Comparison of ENCODE assay signal across 1 cellular context in the genomic region with DNA sequence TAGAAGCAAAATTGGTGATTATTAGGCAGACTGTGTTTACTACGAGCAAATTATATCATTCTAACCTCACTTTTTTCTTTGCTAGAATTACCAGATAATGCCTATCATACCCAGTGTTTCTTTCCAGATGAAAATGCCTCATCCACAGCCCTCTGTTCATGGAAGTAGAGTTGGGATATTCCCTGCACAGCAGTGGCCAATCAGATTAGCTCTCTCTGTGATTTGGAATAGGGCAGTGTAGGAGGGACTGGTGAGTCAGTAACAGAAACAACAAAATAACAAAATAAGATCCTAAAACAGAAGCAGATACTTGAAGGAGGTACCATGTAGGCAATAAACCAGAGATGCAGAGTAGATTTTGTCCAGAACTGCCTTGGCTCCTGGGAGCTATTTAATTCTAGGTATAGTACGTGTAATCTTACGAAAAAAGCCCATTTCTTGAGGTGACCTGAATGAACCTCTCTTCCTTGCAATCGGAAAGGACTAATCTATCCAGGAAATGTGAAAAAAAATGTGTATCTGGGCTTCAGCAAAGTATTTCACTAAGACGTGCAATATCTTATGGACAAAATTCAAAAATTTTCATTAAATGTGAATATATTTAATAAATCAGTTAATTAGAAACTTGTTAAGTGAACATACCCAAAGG.
TF ChIP-seq lines count a peak whose summit lies in the region.

No MANE protein-coding gene starts in this region.

TF ChIP-seq in HCT116, 20 proteins besides CTCF, POLR2A, EP300 and RAD21 (continued from another document):
- TF ChIP-seq CEBPB (IDR thresholded peaks at IDR 0.05; ENCODE audit: low read depth) (no peak), CBX3 (IDR thresholded peaks at IDR 0.05; ENCODE audit: low read depth) (no peak), ZFX (IDR thresholded peaks at IDR 0.05) (no peak), ELF1 (IDR thresholded peaks at IDR 0.05; ENCODE audit: borderline replicate concordance, low read depth) (no peak), FOSL1 (IDR thresholded peaks at IDR 0.05; ENCODE audit: low read depth) (no peak), SRF (IDR thresholded peaks at IDR 0.05; ENCODE audit: low read depth) (no peak)
